Comparison of ENCODE assay signal across 26 cellular contexts in the genomic region with DNA sequence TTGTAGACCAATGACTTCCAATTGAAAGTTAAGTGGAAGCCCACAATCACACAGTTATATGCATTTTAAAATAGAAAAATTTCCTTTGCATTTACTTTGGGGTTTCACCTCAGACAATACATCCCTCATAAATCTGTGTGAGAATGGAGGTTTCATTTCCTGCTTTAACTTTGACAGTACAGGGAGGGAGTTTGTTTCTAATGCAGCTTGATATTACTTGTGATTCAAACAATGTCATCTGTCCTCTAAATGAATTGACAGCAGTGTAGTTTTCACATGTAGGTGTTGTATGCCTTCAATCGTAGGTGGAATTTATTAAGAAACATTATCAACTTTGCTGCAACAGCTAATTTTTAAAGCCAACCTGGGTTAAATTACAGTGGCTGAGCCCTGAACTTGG.
"Had no signal": no experiment of that assay in that cellular context is flagged by ENCODE, and none has a peak within 500 bp of the region (broad histone marks: within the 10 kb centered on the region; RNA-seq: fewer than 3 reads in every experiment).

No MANE protein-coding gene starts in this region.

- H3K27ac ChIP-seq: heart right ventricle, left lung, lower lobe of right lung, sigmoid colon, uterus had no signal

- H3K36me3 ChIP-seq: heart right ventricle, left lung, lower lobe of right lung, sigmoid colon, uterus had no signal

- H3K27me3 ChIP-seq: heart right ventricle, left lung, sigmoid colon, uterus had no signal

- H3K9me3 ChIP-seq: lower lobe of right lung, sigmoid colon, uterus had no signal

- ATAC-seq: activated CD8-positive, alpha-beta memory T cell treated with anti-CD3 and anti-CD28 coated beads, Interleukin-2, amount 10 ng/mL, durations not matched to agents 7 days and 5 days; activated CD8-positive, alpha-beta T cell treated with anti-CD3 and anti-CD28 coated beads, Interleukin-2, amount 10 ng/mL, durations not matched to agents 7 days and 5 days; activated naive CD8-positive, alpha-beta T cell treated with anti-CD3 and anti-CD28 coated beads, Interleukin-2, amount 50 U/mL, for 24 hours; effector memory CD8-positive, alpha-beta T cell; heart right ventricle; left lung; lower lobe of right lung; natural killer cell; stimulated activated memory B cell treated with anti-CD40 and anti-IgM and Interleukin-4, amounts not matched to agents 10 μg/mL and 1 μg/mL and 100 μg/mL, for 72 hours; stimulated activated naive CD8-positive, alpha-beta T cell treated with anti-CD3 and anti-CD28 coated beads, Interleukin-15, amount 100 ng/mL, for 72 hours had no signal

- H3K4me1 ChIP-seq: left lung, lower lobe of right lung, uterus had no signal

- H3K4me3 ChIP-seq: heart right ventricle, left lung, lower lobe of right lung, sigmoid colon, uterus had no signal

- FAIRE-seq: small intestine had no signal

- DNase-seq: activated B cell treated with CpG ODN at 0.5 μM for 24 hours; activated CD4-positive, alpha-beta T cell treated with anti-CD3 and anti-CD28 coated beads, Interleukin-2, amount 50 U/mL, for 1 hour; activated CD8-positive, alpha-beta memory T cell treated with anti-CD3 and anti-CD28 coated beads, Interleukin-2, amount 10 ng/mL, durations not matched to agents 7 days and 5 days; activated CD8-positive, alpha-beta T cell treated with anti-CD3 and anti-CD28 coated beads, Interleukin-2, amount 10 ng/mL, durations not matched to agents 7 days and 5 days; activated naive CD8-positive, alpha-beta T cell treated with anti-CD3 and anti-CD28 coated beads, Interleukin-2, amount 50 U/mL, for 24 hours; activated T-cell treated with anti-CD3 and anti-CD28 coated beads, Interleukin-2, amount 50 U/mL, for 48 hours; amygdala; cortex of kidney; effector memory CD8-positive, alpha-beta T cell; foreskin fibroblast; heart right ventricle; kidney glomerular epithelial cell; left lung; lower lobe of right lung; mesenchymal stem cell; natural killer cell; retina; sigmoid colon; small intestine; stimulated activated CD4-positive, alpha-beta T cell treated with anti-CD3 and anti-CD28 coated beads, Interleukin-1b, Interleukin-23, amount 100 ng/mL, for 48 hours; stimulated activated CD4-positive, alpha-beta T cell treated with anti-CD3 and anti-CD28 coated beads, Interleukin-4, amount 100 ng/mL, for 4 hours; stimulated activated CD8-positive, alpha-beta memory T cell treated with anti-CD3 and anti-CD28 coated beads, Interleukin-4, amount 100 ng/mL, for 48 hours; stimulated activated naive CD8-positive, alpha-beta T cell treated with anti-CD3 and anti-CD28 coated beads, Interleukin-15, amount 100 ng/mL, for 72 hours; substantia nigra; uterus had no signal
